In the genomic region with DNA sequence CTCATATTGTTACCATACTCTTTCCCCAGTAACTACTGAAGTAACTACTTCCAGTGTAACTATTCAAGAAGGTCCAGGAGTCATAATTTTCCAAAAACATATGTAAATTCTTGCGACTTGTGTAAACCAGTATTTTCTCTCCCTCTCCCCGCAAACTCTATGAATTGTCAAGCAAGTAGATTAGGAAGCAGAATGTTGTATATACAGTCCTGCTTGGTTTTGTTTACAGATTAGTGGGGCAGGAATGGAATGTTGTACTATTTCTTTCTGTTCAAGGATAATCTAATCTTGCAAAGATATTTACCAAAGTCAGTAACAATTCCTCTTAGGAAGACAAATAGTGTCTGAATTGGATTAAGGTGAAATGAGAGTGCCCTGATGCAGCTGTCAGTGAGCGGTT, we compare ENCODE assay signal across 24 cellular contexts.
"Had no signal": no experiment of that assay in that cellular context is flagged by ENCODE, and none has a peak within 500 bp of the region (broad histone marks: within the 10 kb centered on the region; RNA-seq: fewer than 3 reads in every experiment).

No MANE protein-coding gene starts in this region.

- H3K4me1 Mint-ChIP-seq: immature natural killer cell, memory B cell, naive B cell had no signal

- H3K9me3 ChIP-seq: colonic mucosa, left ventricle myocardium inferior, lower lobe of right lung, prostate gland, suprapubic skin, tibial nerve, upper lobe of right lung, vagina had no signal

- H3K4me3 Mint-ChIP-seq: immature natural killer cell, memory B cell, naive B cell, nephron had no signal

- DNase-seq: colonic mucosa; dorsolateral prefrontal cortex; effector CD8-positive, alpha-beta T cell; foreskin fibroblast; immature natural killer cell; left ventricle myocardium inferior; lower lobe of right lung; naive B cell; retina; small intestine; stimulated activated CD4-positive, alpha-beta T cell treated with anti-CD3 and anti-CD28 coated beads, Interleukin-12 subunit alpha, Interleukin-12 subunit beta, amount 100 ng/mL, for 4 hours; stimulated activated CD4-positive, alpha-beta T cell treated with anti-CD3 and anti-CD28 coated beads, Interleukin-2, amount 100 ng/mL, for 48 hours; stimulated activated naive CD8-positive, alpha-beta T cell treated with anti-CD3 and anti-CD28 coated beads, Interleukin-15, Interleukin-2, amounts not matched to agents 100 U/mL and 50 U/mL, for 24 hours; upper lobe of right lung had no signal

- ATAC-seq: esophagus mucosa; lower lobe of right lung; stimulated activated naive CD8-positive, alpha-beta T cell treated with anti-CD3 and anti-CD28 coated beads, Interleukin-15, Interleukin-2, amounts not matched to agents 100 U/mL and 50 U/mL, for 24 hours; upper lobe of right lung had no signal

- H3K27me3 ChIP-seq: colonic mucosa, dorsolateral prefrontal cortex, suprapubic skin, tibial nerve, upper lobe of right lung, vagina had no signal

- H3K27ac ChIP-seq: colonic mucosa, dorsolateral prefrontal cortex, left ventricle myocardium inferior, lower lobe of right lung, parathyroid adenoma, prostate gland, suprapubic skin, tibial nerve, upper lobe of right lung, vagina had no signal

- H3K4me3 ChIP-seq: colonic mucosa, dorsolateral prefrontal cortex, left ventricle myocardium inferior, lower lobe of right lung, prostate gland, suprapubic skin, tibial nerve, upper lobe of right lung, vagina had no signal

- H3K36me3 Mint-ChIP-seq: immature natural killer cell, memory B cell, naive B cell had no signal

- H3K27me3 Mint-ChIP-seq: naive B cell had no signal

- H3K36me3 ChIP-seq: colonic mucosa, left ventricle myocardium inferior, lower lobe of right lung, prostate gland, suprapubic skin, upper lobe of right lung, vagina had no signal

- H3K4me1 ChIP-seq: colonic mucosa, parathyroid adenoma, prostate gland, vagina had no signal

- FAIRE-seq: endometrium, keratinocyte, small intestine had no signal

- H3K9me3 Mint-ChIP-seq: memory B cell, naive B cell, nephron had no signal
